Comparison of ENCODE assay signal across 8 cellular contexts in the genomic region with DNA sequence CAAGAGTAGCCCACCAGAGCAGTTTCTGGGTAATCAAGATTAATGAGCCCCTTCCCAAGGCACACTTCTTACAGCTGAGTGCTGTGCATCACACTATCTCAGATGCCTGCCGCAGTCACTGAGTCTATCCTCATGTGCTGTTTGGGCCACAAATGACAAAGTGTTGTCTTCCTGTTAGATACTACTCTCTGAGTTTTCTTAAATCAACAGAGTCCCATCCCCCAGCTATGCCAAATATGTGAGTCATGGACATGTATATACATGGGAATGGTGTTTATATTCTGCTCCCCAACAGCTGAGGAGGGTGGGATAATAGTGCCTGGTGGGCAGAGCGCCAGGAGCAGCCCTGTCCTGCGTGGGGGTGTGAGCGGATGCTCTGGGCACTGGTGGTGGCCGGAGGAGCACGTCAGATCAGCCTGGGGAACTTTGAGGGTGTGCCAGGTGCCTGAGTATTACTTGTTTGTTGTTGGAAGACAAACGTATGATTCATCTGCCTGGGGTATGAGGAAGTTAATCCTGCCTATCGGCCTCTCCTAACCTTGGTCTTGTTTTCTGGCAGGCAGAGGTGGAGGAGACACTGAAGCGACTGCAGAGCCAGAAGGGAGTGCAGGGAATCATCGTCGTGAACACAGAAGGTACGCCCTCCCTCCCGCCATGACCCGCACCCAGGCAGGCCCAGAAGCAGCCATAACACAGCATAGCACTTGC. TPM values are rescaled to one million over a fixed set of nuclear protein-coding genes. Genes with fewer than 3 reads are reported as not detected.
DNase-seq lines count a peak whose midpoint lies in the region; ATAC-seq and TF ChIP-seq lines count a peak whose summit lies in the region.

No MANE protein-coding gene starts in this region.

- peaks cover 61% of the 10 kb centered on the region for H3K36me3 ChIP-seq in MG63
- peaks cover 36% of the 10 kb centered on the region for H3K36me3 ChIP-seq in brain microvascular endothelial cell (replicated peaks)

- peak overlapping the region; percentile 65 for H3K27ac ChIP-seq in brain microvascular endothelial cell

- H3K27me3 ChIP-seq in MG63 (no peaks in the 10 kb centered on the region), brain microvascular endothelial cell (replicated peaks) (no peaks in the 10 kb centered on the region)

- H3K9me3 ChIP-seq in MG63 = no peaks in the 10 kb centered on the region

- in situ Hi-C loops in brain microvascular endothelial cell (cut with HindIII; ENCODE audit: low pct_ligation_motif_present, low sequenced_read_pairs) = no loop called here

- no peak overlapping the region for H3K4me3 ChIP-seq in MG63
- no peak overlapping the region for H3K4me3 ChIP-seq in brain microvascular endothelial cell (ENCODE audit: low read depth, low read length)

- no peak for TF ChIP-seq CTCF in brain microvascular endothelial cell (IDR thresholded peaks at IDR 0.05; ENCODE audit: low read depth, low read length, missing control alignments)

- peak; percentile 94 for DNase-seq in AG08396 (ENCODE audit: low spot score)
- peak; percentile 100 for DNase-seq in MG63
- DNase-seq in brain microvascular endothelial cell = peak; percentile 98
- peak; percentile 99 for DNase-seq in kidney tubule cell (ENCODE audit: low spot score)
- peak; percentile 85 for DNase-seq in stromal cell of bone marrow (ENCODE audit: low read depth)
- no peak for DNase-seq in OCI-M2 (lab: John Stamatoyannopoulos, UW; ENCODE audit: unreplicated experiment)

- ATAC-seq in HG03354 (IDR thresholded peaks at IDR 0.05; ENCODE audit: poor library complexity, severe bottlenecking, unreplicated experiment) = no peak
- no peak for ATAC-seq in HG03378 (IDR thresholded peaks at IDR 0.05; ENCODE audit: unreplicated experiment)

RNA-seq across cellular contexts. Expression of a gene that starts 9.6 kb away (rescaled TPM):
- 96.3 and 137 TPM in 2 replicates for total RNA-seq in MG63 (2014; rRNA removed; shearing (Covaris generic); ENCODE audit: low replicate concordance)

RNA-seq across cellular contexts. Expression of a gene that starts 32.7 kb away (rescaled TPM):
- total RNA-seq in MG63 (2014; rRNA removed; shearing (Covaris generic); ENCODE audit: low replicate concordance) = 0.13 TPM in 1 of 2 replicates, not detected in the other
